In the genomic region with DNA sequence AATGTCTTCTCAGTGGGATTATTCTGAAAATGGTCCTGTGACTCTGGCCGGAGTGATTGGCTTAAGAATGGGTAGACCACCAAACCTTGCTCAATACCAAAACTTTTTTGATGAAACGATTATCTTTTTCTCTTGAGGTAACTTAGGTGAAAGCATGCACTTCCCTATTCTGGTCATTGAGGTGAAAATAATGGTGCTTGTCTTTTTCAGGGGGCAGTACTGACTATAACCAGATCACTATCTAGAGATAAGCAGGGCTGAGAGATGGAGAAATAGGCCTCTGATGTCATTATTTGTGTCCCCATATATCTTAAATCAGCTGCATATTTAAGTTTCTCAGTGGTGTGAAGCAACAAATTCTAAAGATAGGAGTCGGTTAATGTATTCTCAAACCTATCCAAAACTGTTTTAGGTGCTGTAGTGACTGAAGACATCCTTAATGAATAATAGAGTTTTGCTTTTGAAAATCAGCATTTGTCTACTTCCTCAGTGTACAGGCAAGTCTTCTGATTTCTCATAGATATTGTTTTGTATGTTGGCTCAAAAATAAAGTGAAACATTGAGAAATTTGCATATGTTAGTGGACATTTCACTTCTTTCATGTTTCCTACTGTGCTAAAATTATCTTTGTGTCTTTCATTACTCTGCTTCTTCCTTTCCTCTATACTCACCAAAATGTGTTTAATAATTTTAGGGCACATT, we compare ENCODE assay signal across 11 cellular contexts.
DNase-seq lines count a peak whose midpoint lies in the region; ATAC-seq and TF ChIP-seq lines count a peak whose summit lies in the region.
"Had no signal": no experiment of that assay in that cellular context is flagged by ENCODE, and none has a peak within 500 bp of the region (broad histone marks: within the 10 kb centered on the region; RNA-seq: fewer than 3 reads in every experiment).

No MANE protein-coding gene starts in this region.

- H3K36me3 Mint-ChIP-seq in activated naive CD8-positive, alpha-beta T cell treated with anti-CD3 and anti-CD28 coated beads for 36 hours = no peaks in the 10 kb centered on the region
- no peaks in the 10 kb centered on the region for H3K36me3 Mint-ChIP-seq in type B pancreatic cell

- H3K27ac Mint-ChIP-seq in activated naive CD8-positive, alpha-beta T cell treated with anti-CD3 and anti-CD28 coated beads for 36 hours = no peak overlapping the region
- H3K27ac Mint-ChIP-seq in type B pancreatic cell = no peak overlapping the region
- H3K27ac Mint-ChIP-seq: WTC11 had no signal

- H3K9me3 Mint-ChIP-seq in activated naive CD8-positive, alpha-beta T cell treated with anti-CD3 and anti-CD28 coated beads for 36 hours = peaks cover under 1% of the 10 kb centered on the region
- H3K9me3 Mint-ChIP-seq in type B pancreatic cell = no peaks in the 10 kb centered on the region

- intact Hi-C loops in spleen (cut with DNase I; ENCODE audit: low total_unique reads) = no loop called here

- no peaks in the 10 kb centered on the region for H3K4me1 ChIP-seq in spleen

- no peak for TF ChIP-seq CTCF in spleen (IDR thresholded peaks at IDR 0.05 in 8 of 11, conservative IDR thresholded peaks at IDR 0.05 in 3 of 11)
- TF ChIP-seq CTCF in type B pancreatic cell (conservative IDR thresholded peaks at IDR 0.05) = no peak

- peak; percentile 94 for ATAC-seq in GM18909 (IDR thresholded peaks at IDR 0.05; ENCODE audit: poor library complexity, unreplicated experiment)
- ATAC-seq in GM21723 (IDR thresholded peaks at IDR 0.05; ENCODE audit: unreplicated experiment) = peak; percentile 82
- ATAC-seq in HG03135 (IDR thresholded peaks at IDR 0.05; ENCODE audit: unreplicated experiment) = peak; percentile 89
- ATAC-seq: WTC11 had no signal

- no peaks in the 10 kb centered on the region for H3K27me3 Mint-ChIP-seq in activated naive CD8-positive, alpha-beta T cell treated with anti-CD3 and anti-CD28 coated beads for 36 hours
- H3K27me3 Mint-ChIP-seq in type B pancreatic cell = no peaks in the 10 kb centered on the region

- no peak overlapping the region for H3K4me3 Mint-ChIP-seq in activated naive CD8-positive, alpha-beta T cell treated with anti-CD3 and anti-CD28 coated beads for 36 hours
- no peak overlapping the region for H3K4me3 Mint-ChIP-seq in type B pancreatic cell
- H3K4me3 Mint-ChIP-seq: WTC11 had no signal

- H3K4me3 ChIP-seq in spleen = no peak overlapping the region

- H3K4me1 Mint-ChIP-seq in activated naive CD8-positive, alpha-beta T cell treated with anti-CD3 and anti-CD28 coated beads for 36 hours = no peaks in the 10 kb centered on the region
- no peaks in the 10 kb centered on the region for H3K4me1 Mint-ChIP-seq in type B pancreatic cell (ENCODE audit: unreplicated experiment)
- H3K4me1 Mint-ChIP-seq: WTC11 had no signal

- peaks cover 0 to 29% (median 19%) of the 10 kb centered on the region in 8 donors for H3K9me3 ChIP-seq in spleen

- H3K27ac ChIP-seq in spleen = peak overlapping the region in 5 of 8 donors; percentile 2 to 43 (median 21)

- WGBS in spleen, 5 donors = 70 to 91% (median 85%) methylated on average over 3 of the region's 3 CpGs

- TF ChIP-seq POLR2A in spleen (IDR thresholded peaks at IDR 0.05) = no peak

- DNase-seq in spleen (no peak), type B pancreatic cell (ENCODE audit: extremely low spot score, unreplicated experiment) (no peak), COLO668 (lab: John Stamatoyannopoulos, UW; ENCODE audit: unreplicated experiment) (no peak)
- DNase-seq in activated naive CD8-positive, alpha-beta T cell treated with anti-CD3 and anti-CD28 coated beads for 36 hours = no peak
- DNase-seq: activated gamma-delta T cell, Calu3, KG1 had no signal

- no peaks in the 10 kb centered on the region for H3K27me3 ChIP-seq in spleen (replicated peaks in 1 of 7)

- H3K36me3 ChIP-seq in spleen = no peaks in the 10 kb centered on the region
